1 cellular context compared by ENCODE assay signal in the genomic region with DNA sequence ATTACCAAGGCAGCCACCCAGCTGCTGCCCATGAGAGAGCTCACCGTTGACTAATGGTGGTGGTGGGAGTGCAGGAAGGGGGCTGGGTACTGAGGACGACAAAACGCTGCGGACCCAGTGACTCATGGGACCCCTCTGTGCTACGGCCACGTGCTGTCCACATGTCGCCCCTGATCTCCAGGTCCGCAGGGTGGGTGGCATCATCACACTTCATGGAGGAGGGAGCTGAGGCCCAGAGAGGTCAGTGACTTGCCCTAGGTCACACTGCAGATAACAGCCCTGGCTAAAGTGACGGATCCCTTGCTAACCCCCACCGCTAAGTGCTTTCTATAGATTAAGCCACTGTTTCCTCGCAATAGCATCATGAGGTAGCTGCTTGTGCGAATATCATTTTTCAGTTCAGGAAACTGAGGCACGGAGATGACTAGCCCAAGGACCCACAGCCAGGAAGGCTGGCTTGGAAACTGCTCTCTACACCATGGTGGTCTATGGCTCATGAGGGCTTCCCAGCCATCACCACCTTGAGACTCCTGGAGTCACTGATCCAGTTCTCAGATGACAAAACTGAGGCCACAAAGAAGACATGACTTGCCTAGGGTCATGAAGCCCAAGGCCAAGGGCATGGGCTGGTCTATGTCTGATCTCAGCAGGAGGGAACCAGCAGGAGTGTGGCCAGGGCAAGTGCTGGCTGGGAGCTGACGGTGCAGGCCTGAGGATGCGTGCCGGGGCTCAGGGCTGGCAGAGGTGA.
TF ChIP-seq lines count a peak whose summit lies in the region.

No MANE protein-coding gene starts in this region.

TF ChIP-seq in K562, 482 proteins besides CTCF, POLR2A, EP300 and RAD21:
- TF ChIP-seq U2AF2 (optimal IDR thresholded peaks at IDR 0.05; ENCODE audit: low read depth, low read length) (no peak), TAF15 (IDR thresholded peaks at IDR 0.05; ENCODE audit: low read depth, low read length) (no peak), ESRRA (IDR thresholded peaks at IDR 0.05; ENCODE audit: borderline replicate concordance, low read depth) (peak; percentile 56; the same call in 1 of the 2 replicates), GATAD2A (IDR thresholded peaks at IDR 0.05) (no peak)
